In the genomic region with DNA sequence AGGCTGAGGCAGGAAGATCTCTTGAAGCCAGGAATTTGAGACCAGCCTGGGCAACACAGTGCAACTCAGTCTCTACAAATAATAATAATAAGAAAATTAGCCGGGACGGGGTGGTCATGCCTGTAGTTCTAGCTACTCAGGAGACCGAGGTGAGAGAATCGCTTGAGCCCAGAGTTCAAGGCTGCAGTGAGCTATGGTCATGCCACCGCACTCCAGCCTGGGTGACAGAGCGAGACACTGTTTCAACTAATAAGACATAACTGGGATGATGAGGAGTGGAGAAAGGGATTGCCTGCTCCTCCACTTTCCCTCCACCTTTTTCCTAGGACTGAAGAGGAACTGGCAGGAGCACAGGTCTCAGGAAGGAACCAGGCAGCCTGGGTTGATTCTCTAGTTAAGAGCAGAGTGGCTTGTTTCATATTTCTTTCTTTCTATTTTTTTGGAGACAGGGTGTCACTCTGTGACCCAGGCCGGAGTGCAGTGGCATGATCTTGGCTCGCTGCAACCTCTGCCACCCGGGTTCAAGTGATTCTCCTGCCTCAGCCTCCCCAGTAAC, we compare ENCODE assay signal across 11 cellular contexts. TPM values are rescaled to one million over a fixed set of nuclear protein-coding genes. Genes with fewer than 3 reads are reported as not detected.
DNase-seq lines count a peak whose midpoint lies in the region; ATAC-seq and TF ChIP-seq lines count a peak whose summit lies in the region.
"Had no signal": no experiment of that assay in that cellular context is flagged by ENCODE, and none has a peak within 500 bp of the region (broad histone marks: within the 10 kb centered on the region; RNA-seq: fewer than 3 reads in every experiment).

No MANE protein-coding gene starts in this region.

- H3K4me2 ChIP-seq in IMR-90 (ENCODE audit: low read depth, low read length) (no peak overlapping the region), mammary epithelial cell (ENCODE audit: insufficient read depth, low read depth, low read length) (peak overlapping the region; percentile 87), neuronal stem cell (ENCODE audit: insufficient read depth, low read length, poor library complexity, severe bottlenecking) (no peak overlapping the region)

- peaks cover 19% of the 10 kb centered on the region for H3K9me1 ChIP-seq in IMR-90 (ENCODE audit: insufficient read depth, low read length)

- H3K14ac ChIP-seq in IMR-90 (replicated peaks; ENCODE audit: low read depth, low read length) (no peak overlapping the region), neuronal stem cell (ENCODE audit: low read length) (no peak overlapping the region)

- no peaks in the 10 kb centered on the region for H3K36me3 Mint-ChIP-seq in CD4-positive, CD25-positive, alpha-beta regulatory T cell

- H3K4me3 Mint-ChIP-seq in CD4-positive, CD25-positive, alpha-beta regulatory T cell: peak overlapping the region; percentile 88 to 95 (median 92)

- H2BK5ac ChIP-seq in IMR-90 (ENCODE audit: low read depth, low read length, poor library complexity, severe bottlenecking): no peak overlapping the region
- no peak overlapping the region for H2BK5ac ChIP-seq in neuronal stem cell (ENCODE audit: low read length)

- in situ Hi-C loops in IMR-90 (cut with MboI; ENCODE audit: low sequenced_read_pairs) (no loop called here), mammary epithelial cell (cut with MboI; ENCODE audit: low sequenced_read_pairs in 2 of 2) (no loop called here)

- no peak overlapping the region for H3K4me3 ChIP-seq in CD4-positive, CD25-positive, alpha-beta regulatory T cell (ENCODE audit: low read depth, low read length)
- H3K4me3 ChIP-seq in IMR-90 (ENCODE audit: insufficient read depth, low read depth, low read length): no peak overlapping the region
- no peak overlapping the region for H3K4me3 ChIP-seq in mammary epithelial cell (replicated peaks in 1 of 3; ENCODE audit: insufficient read depth in 1 of 3, low read depth in 2 of 3, low read length in 3 of 3)
- no peak overlapping the region for H3K4me3 ChIP-seq in neuronal stem cell (ENCODE audit: low read length in 2 of 2)

- peaks cover 21% of the 10 kb centered on the region for H3K4me1 ChIP-seq in CD4-positive, CD25-positive, alpha-beta regulatory T cell (ENCODE audit: control insufficient read depth, insufficient read depth, low read length, poor library complexity, severe bottlenecking)
- H3K4me1 ChIP-seq in IMR-90 (ENCODE audit: control insufficient read depth, insufficient read depth, low read length) (peaks cover 9% of the 10 kb centered on the region), mammary epithelial cell (ENCODE audit: insufficient read depth, low read length) (peaks cover 20% of the 10 kb centered on the region), neuronal stem cell (ENCODE audit: control insufficient read depth in 2 of 2, insufficient read depth in 1 of 2, low read depth in 1 of 2, low read length in 2 of 2) (peaks cover 0 to 12% of the 10 kb centered on the region in 2 donors)
- H3K4me1 ChIP-seq: foreskin keratinocyte had no signal

- H3K4ac ChIP-seq in IMR-90 (ENCODE audit: low read depth, low read length) (peak overlapping the region; percentile 98; the same call in 1 of the 2 replicates), neuronal stem cell (ENCODE audit: low read length) (no peak overlapping the region)

- H3K27me3 Mint-ChIP-seq in CD4-positive, CD25-positive, alpha-beta regulatory T cell: no peaks in the 10 kb centered on the region

- peak overlapping the region; percentile 56; the same call in 1 of the 2 replicates for H2BK20ac ChIP-seq in IMR-90 (ENCODE audit: low read depth, low read length)

- H3K79me1 ChIP-seq in IMR-90 (ENCODE audit: low read depth in 1 of 2, low read length in 2 of 2): peaks cover 0 to 11% of the 10 kb centered on the region in 2 experiments; a peak in 2 of 4 replicates
- no peaks in the 10 kb centered on the region for H3K79me1 ChIP-seq in neuronal stem cell (ENCODE audit: low read depth, low read length)

- peak overlapping the region; percentile 95 to 97; a peak in 3 of 4 replicates for H4K8ac ChIP-seq in IMR-90 (ENCODE audit: low read depth in 2 of 2, low read length in 2 of 2)
- no peak overlapping the region for H4K8ac ChIP-seq in neuronal stem cell (ENCODE audit: low read depth, low read length)

- no CpG with 5 or more reads among the region's 9 CpGs for WGBS in IMR-90 (ENCODE audit: extremely low coverage in 2 of 2, insufficient read length in 1 of 2), 2 experiments
- 96% methylated on average over 8 of the region's 9 CpGs for WGBS in mammary epithelial cell (ENCODE audit: low coverage, missing lambda C conversion rate)
- no CpG with 5 or more reads among the region's 9 CpGs for WGBS in neuronal stem cell (ENCODE audit: extremely low coverage in 2 of 2, insufficient read length in 2 of 2, insufficient replicate concordance in 1 of 2), 2 donors

- no peaks in the 10 kb centered on the region for H3K27me3 ChIP-seq in CD4-positive, CD25-positive, alpha-beta regulatory T cell (ENCODE audit: control insufficient read depth, insufficient read depth, low read length)
- H3K27me3 ChIP-seq in IMR-90 (ENCODE audit: control insufficient read depth, insufficient read depth, low read length) (no peaks in the 10 kb centered on the region), mammary epithelial cell (ENCODE audit: insufficient read depth, low read length) (no peaks in the 10 kb centered on the region), neuronal stem cell (ENCODE audit: control insufficient read depth in 3 of 3, insufficient read depth in 3 of 3, low read depth in 1 of 3, low read length in 3 of 3) (no peaks in the 10 kb centered on the region)
- H3K27me3 ChIP-seq: foreskin keratinocyte had no signal

- H2BK120ac ChIP-seq in IMR-90 (ENCODE audit: low read depth, low read length) (peak overlapping the region; percentile 78), neuronal stem cell (ENCODE audit: low read depth, low read length) (no peak overlapping the region)

- no peaks in the 10 kb centered on the region for H3K36me3 ChIP-seq in CD4-positive, CD25-positive, alpha-beta regulatory T cell (ENCODE audit: control insufficient read depth, insufficient read depth, low read length)
- H3K36me3 ChIP-seq in IMR-90 (ENCODE audit: control insufficient read depth, insufficient read depth, low read length): peaks cover 3% of the 10 kb centered on the region
- no peaks in the 10 kb centered on the region for H3K36me3 ChIP-seq in mammary epithelial cell (ENCODE audit: insufficient read depth, low read length)
- H3K36me3 ChIP-seq in neuronal stem cell (replicated peaks in 1 of 2; ENCODE audit: control insufficient read depth in 2 of 2, insufficient read depth in 2 of 2, low read length in 2 of 2): peaks cover 0 to 5% of the 10 kb centered on the region in 2 donors

- no peaks in the 10 kb centered on the region for H3K9me3 Mint-ChIP-seq in CD4-positive, CD25-positive, alpha-beta regulatory T cell

- H2AFZ ChIP-seq in IMR-90 (replicated peaks; ENCODE audit: low read length, poor library complexity): no peak overlapping the region
- no peak overlapping the region for H2AFZ ChIP-seq in mammary epithelial cell (ENCODE audit: low read depth, low read length)
- no peak overlapping the region for H2AFZ ChIP-seq in neuronal stem cell (ENCODE audit: low read length)

- TF ChIP-seq CTCF in IMR-90 (conservative IDR thresholded peaks at IDR 0.05; ENCODE audit: low read depth, low read length) (no peak), mammary epithelial cell (conservative IDR thresholded peaks at IDR 0.05 in 1 of 2, IDR thresholded peaks at IDR 0.05 in 1 of 2; ENCODE audit: extremely low read depth in 1 of 2, insufficient read depth in 1 of 2, low read depth in 1 of 2, low read length in 2 of 2) (no peak)

- H3K4me1 Mint-ChIP-seq in CD4-positive, CD25-positive, alpha-beta regulatory T cell: peaks cover 4 to 41% (median 26%) of the 10 kb centered on the region in 4 donors

- H4K91ac ChIP-seq in IMR-90 (ENCODE audit: insufficient read depth, low read depth, low read length) (peak overlapping the region; percentile 98; the same call in 1 of the 2 replicates), neuronal stem cell (ENCODE audit: low read depth, low read length, poor library complexity) (no peak overlapping the region)

- no peak overlapping the region for H2BK12ac ChIP-seq in neuronal stem cell (ENCODE audit: low read length)

- no peaks in the 10 kb centered on the region for H3K9me3 ChIP-seq in CD4-positive, CD25-positive, alpha-beta regulatory T cell (ENCODE audit: control insufficient read depth in 2 of 2, low read length in 2 of 2)
- H3K9me3 ChIP-seq in IMR-90 (ENCODE audit: control insufficient read depth, insufficient read depth, low read length): no peaks in the 10 kb centered on the region
- no peaks in the 10 kb centered on the region for H3K9me3 ChIP-seq in mammary epithelial cell (replicated peaks; ENCODE audit: insufficient read depth, low read length)
- H3K9me3 ChIP-seq in neuronal stem cell (replicated peaks in 1 of 2; ENCODE audit: control insufficient read depth in 2 of 2, insufficient read depth in 1 of 2, low read depth in 1 of 2, low read length in 2 of 2): no peaks in the 10 kb centered on the region

- no peak for TF ChIP-seq POLR2A in IMR-90 (IDR thresholded peaks at IDR 0.05; ENCODE audit: low read depth, low read length)

- no peaks in the 10 kb centered on the region; the same call in 1 of the 2 replicates for H4K20me1 ChIP-seq in IMR-90 (ENCODE audit: insufficient read depth, low read length)
- H4K20me1 ChIP-seq in mammary epithelial cell (ENCODE audit: insufficient read depth, low read length): no peaks in the 10 kb centered on the region

- no peak overlapping the region for H3K56ac ChIP-seq in IMR-90 (ENCODE audit: extremely low read depth, insufficient read depth, low read length)

- CTCF ChIA-PET in IMR-90 (lab: Yijun Ruan, JAX): no interaction called here
- CTCF ChIA-PET in mammary epithelial cell (lab: Charles Lee; ENCODE audit: low non-redundant PET): no interaction called here

- H2AK5ac ChIP-seq in IMR-90 (ENCODE audit: low read depth, low read length) (peak overlapping the region; percentile 97), neuronal stem cell (ENCODE audit: low read depth, low read length) (peak overlapping the region; percentile 9)

- POLR2A ChIA-PET in IMR-90 (lab: Charles Lee; ENCODE audit: unreplicated experiment): no interaction called here

- DNase-seq in CD4-positive, CD25-positive, alpha-beta regulatory T cell: no peak
- DNase-seq in IMR-90 (no peak), mammary epithelial cell (no peak), neuronal stem cell (ENCODE audit: low spot score) (no peak), dedifferentiated amniotic fluid mesenchymal stem cell (ENCODE audit: extremely low spot score) (no peak), NCI-H526 treated with DMSO at 0.1 percent for 48 hours (lab: John Stamatoyannopoulos, UW) (no peak), RKO (ENCODE audit: low spot score) (no peak), iPS-NIHi7 (ENCODE audit: extremely low spot score) (no peak)
- DNase-seq: DMS79 treated with DMSO at 0.1 percent for 48 hours, foreskin keratinocyte, small intestine had no signal

- H2BK15ac ChIP-seq in IMR-90 (ENCODE audit: low read depth, low read length): peak overlapping the region; percentile 82; the same call in 2 of the 3 replicates
- H2BK15ac ChIP-seq in neuronal stem cell (ENCODE audit: low read length): no peak overlapping the region

- dilution Hi-C loops in IMR-90 (cut with HindIII; ENCODE audit: low sequenced_read_pairs, unreplicated experiment) (no loop called here), mammary epithelial cell (cut with HindIII; ENCODE audit: low sequenced_read_pairs) (no loop called here)

- no peak for TF ChIP-seq RAD21 in IMR-90 (IDR thresholded peaks at IDR 0.05; ENCODE audit: low read length)

- H3K79me2 ChIP-seq in mammary epithelial cell (ENCODE audit: insufficient read depth, low read length): peaks cover 4% of the 10 kb centered on the region

- peak overlapping the region; percentile 95 for H2AK9ac ChIP-seq in IMR-90 (replicated peaks; ENCODE audit: low read depth, low read length, poor library complexity)

- H3K18ac ChIP-seq in IMR-90 (ENCODE audit: low read depth, low read length) (no peak overlapping the region), neuronal stem cell (ENCODE audit: low read length) (no peak overlapping the region)

- no peak for ATAC-seq in CD4-positive, CD25-positive, alpha-beta regulatory T cell (ENCODE audit: low read depth in 2 of 2)
- no peak for ATAC-seq in IMR-90 (ENCODE audit: low read depth)
- ATAC-seq: foreskin keratinocyte had no signal

- no TSS peak for BruUV-seq in IMR-90 (replicated peaks; lab: Mats Ljungman, UMichigan)
- no TSS peak for BruUV-seq in mammary epithelial cell (replicated peaks; lab: Mats Ljungman, UMichigan)

- no peak overlapping the region for H3K9ac ChIP-seq in IMR-90 (ENCODE audit: low read depth, low read length)
- H3K9ac ChIP-seq in mammary epithelial cell (ENCODE audit: insufficient read depth, low read length): no peak overlapping the region
- H3K9ac ChIP-seq in neuronal stem cell (ENCODE audit: low read depth, low read length, poor library complexity): no peak overlapping the region

- H3K23ac ChIP-seq in IMR-90 (ENCODE audit: low read depth, low read length) (no peak overlapping the region), neuronal stem cell (ENCODE audit: low read depth, low read length, poor library complexity) (no peak overlapping the region)

- peak overlapping the region; percentile 36 to 94 (median 76) for H3K27ac Mint-ChIP-seq in CD4-positive, CD25-positive, alpha-beta regulatory T cell

- no peak overlapping the region for H3K27ac ChIP-seq in CD4-positive, CD25-positive, alpha-beta regulatory T cell (ENCODE audit: insufficient read depth, low read length, poor library complexity, severe bottlenecking)
- H3K27ac ChIP-seq in IMR-90 (ENCODE audit: insufficient read depth, low read length): no peak overlapping the region
- no peak overlapping the region for H3K27ac ChIP-seq in mammary epithelial cell (ENCODE audit: insufficient read depth, low read depth, low read length)
- H3K27ac ChIP-seq in neuronal stem cell (replicated peaks; ENCODE audit: low read length): no peak overlapping the region
- H3K27ac ChIP-seq: foreskin keratinocyte had no signal

- intact Hi-C loops in IMR-90 (cut with micrococcal nuclease) (no loop called here), mammary epithelial cell (cut with micrococcal nuclease) (no loop called here)

- H4K5ac ChIP-seq in IMR-90 (ENCODE audit: low read depth, low read length): peak overlapping the region; percentile 95

RNA-seq across cellular contexts. Expression of gene GPI, which starts 4.6 kb away (rescaled TPM):
- total RNA-seq in CD4-positive, CD25-positive, alpha-beta regulatory T cell: 116 TPM
- 100 to 1,000 TPM; 141 to 148 (median 144) TPM for polyA plus RNA-seq in CD4-positive, CD25-positive, alpha-beta regulatory T cell
- total RNA-seq in IMR-90 (2012; rRNA removed): 142 and 147 TPM in 2 replicates
- 239 and 245 TPM in 2 replicates for polyA plus RNA-seq in IMR-90 (2012; rRNA removed)
- 215 and 276 TPM in 2 replicates for polyA plus RNA-seq in IMR-90 (2012; cell fraction: cytosol; rRNA removed)
- polyA plus RNA-seq in IMR-90 (2012; cell fraction: nucleus; rRNA removed; ENCODE audit: low replicate concordance): 155 and 257 TPM in 2 replicates
- 100 to 1,000 TPM; 131 to 411 TPM for total RNA-seq in mammary epithelial cell
- polyA plus RNA-seq in mammary epithelial cell: 344 TPM
- 965 TPM for polyA minus RNA-seq in mammary epithelial cell
- polyA plus RNA-seq in neuronal stem cell (2013, experiment 1 of 2): 75.0 TPM
- polyA plus RNA-seq in neuronal stem cell (2013, experiment 2 of 2): 71.3 TPM

RNA-seq across cellular contexts. Expression of gene PDCD2L, which starts 43.8 kb away (rescaled TPM):
- total RNA-seq in CD4-positive, CD25-positive, alpha-beta regulatory T cell: 9.0 TPM
- polyA plus RNA-seq in CD4-positive, CD25-positive, alpha-beta regulatory T cell: 10 to 100 TPM; 17.8 to 24.4 (median 22.1) TPM
- total RNA-seq in IMR-90 (2012; rRNA removed): 10.6 and 12.2 TPM in 2 replicates
- polyA plus RNA-seq in IMR-90 (2012; rRNA removed): 12.1 and 13.0 TPM in 2 replicates
- polyA plus RNA-seq in IMR-90 (2012; cell fraction: cytosol; rRNA removed): 11.7 and 13.0 TPM in 2 replicates
- 6.2 and 6.9 TPM in 2 replicates for polyA plus RNA-seq in IMR-90 (2012; cell fraction: nucleus; rRNA removed; ENCODE audit: low replicate concordance)
- 10 to 100 TPM in 1 of 2 donors, 1 to 10 TPM in 1; 5.2 to 17.2 TPM for total RNA-seq in mammary epithelial cell
- 20.1 TPM for polyA plus RNA-seq in mammary epithelial cell
- polyA minus RNA-seq in mammary epithelial cell: 21.2 TPM
- polyA plus RNA-seq in neuronal stem cell (2013, experiment 1 of 2): 30.4 TPM
- polyA plus RNA-seq in neuronal stem cell (2013, experiment 2 of 2): 30.4 TPM
